Comparison of ENCODE assay signal across 8 cellular contexts in genomic region chr15:99566157-99566900, GRCh38. TPM values are rescaled to one million over a fixed set of nuclear protein-coding genes. Genes with fewer than 3 reads are reported as not detected.
DNase-seq lines count a peak whose midpoint lies in the region; ATAC-seq and TF ChIP-seq lines count a peak whose summit lies in the region.

No MANE protein-coding gene starts in this region.

- peak overlapping the region; percentile 97 for H3K4me3 Mint-ChIP-seq in activated naive CD8-positive, alpha-beta T cell

- no peaks in the 10 kb centered on the region for H3K9me3 Mint-ChIP-seq in activated naive CD8-positive, alpha-beta T cell (ENCODE audit: low read depth)

- peak overlapping the region; percentile 92 for H3K4me3 ChIP-seq in NB4 (ENCODE audit: low read depth, low read length)
- peak overlapping the region; percentile 97 to 98 for H3K4me3 ChIP-seq in prostate gland

- peak overlapping the region; percentile 92 for H3K27ac Mint-ChIP-seq in activated naive CD8-positive, alpha-beta T cell

- TF ChIP-seq CTCF in NB4 (IDR thresholded peaks at IDR 0.05; ENCODE audit: low read depth, low read length) (no peak), prostate gland (IDR thresholded peaks at IDR 0.05) (no peak)

- no peaks in the 10 kb centered on the region for H3K36me3 ChIP-seq in prostate gland

- no peaks in the 10 kb centered on the region for H3K9me3 ChIP-seq in prostate gland

- DNase-seq in DMS 273 (lab: John Stamatoyannopoulos, UW; ENCODE audit: unreplicated experiment) (peak; percentile 35), DMS 273 treated with DMSO at 0.1 percent for 48 hours (lab: John Stamatoyannopoulos, UW) (no peak), NB4 (ENCODE audit: low read depth) (peak; percentile 71), left cardiac atrium (peak; percentile 51), prostate gland (ENCODE audit: low spot score) (no peak), NCI-H226 (no peak)

- H3K27me3 ChIP-seq in prostate gland (replicated peaks; ENCODE audit: insufficient read depth): no peaks in the 10 kb centered on the region

- peak overlapping the region; percentile 98 to 99 for H3K27ac ChIP-seq in prostate gland

- WGBS in prostate gland: under 1% methylated on average over 33 of the region's 69 CpGs

- TF ChIP-seq POLR2A in NB4 (IDR thresholded peaks at IDR 0.05; ENCODE audit: extremely low read depth, insufficient read length): no peak
- TF ChIP-seq POLR2A in prostate gland (IDR thresholded peaks at IDR 0.05): peak; percentile 23

- H3K4me1 Mint-ChIP-seq in activated naive CD8-positive, alpha-beta T cell (ENCODE audit: low read depth): peaks cover 56% of the 10 kb centered on the region

- ATAC-seq in left cardiac atrium (peak; percentile 27 to 52), GM19023 (IDR thresholded peaks at IDR 0.05; ENCODE audit: unreplicated experiment) (no peak)

- peaks cover 4% of the 10 kb centered on the region for H3K4me1 ChIP-seq in prostate gland (replicated peaks)

- no peaks in the 10 kb centered on the region for H3K27me3 Mint-ChIP-seq in activated naive CD8-positive, alpha-beta T cell

- no peaks in the 10 kb centered on the region for H3K36me3 Mint-ChIP-seq in activated naive CD8-positive, alpha-beta T cell

- intact Hi-C loops in left cardiac atrium (cut with DNase I) (loop anchor here (5.0 to 10.0 kb wide), 4 partner anchors 92 to 159 kb away; no protein-coding TSS in a partner anchor), prostate gland (cut with DNase I) (loop anchor here (5.0 to 10.0 kb wide), 4 partner anchors 89 to 462 kb away; partner anchors contain the start of gene SYNM)

RNA-seq across cellular contexts. Expression of gene MEF2A, which starts 0.5 kb away (rescaled TPM):
- total RNA-seq in left cardiac atrium: 100 to 1,000 TPM in 1 of 2 donors, 10 to 100 TPM in 1; 96.0 to 145 TPM
- 10 to 100 TPM; 40.1 to 68.0 TPM for total RNA-seq in prostate gland

Comparison
In these comparisons a context has a peak if more than half of its experiments do, and no peak if none do; other contexts are left out.
1. DNase-seq: peak in DMS 273 (single experiment), NB4 (single experiment) and left cardiac atrium (single experiment); none in DMS 273 treated with DMSO at 0.1 percent for 48 hours (single experiment), prostate gland (single experiment) and NCI-H226 (single experiment).